13 cellular contexts compared by ENCODE assay signal in the genomic region with DNA sequence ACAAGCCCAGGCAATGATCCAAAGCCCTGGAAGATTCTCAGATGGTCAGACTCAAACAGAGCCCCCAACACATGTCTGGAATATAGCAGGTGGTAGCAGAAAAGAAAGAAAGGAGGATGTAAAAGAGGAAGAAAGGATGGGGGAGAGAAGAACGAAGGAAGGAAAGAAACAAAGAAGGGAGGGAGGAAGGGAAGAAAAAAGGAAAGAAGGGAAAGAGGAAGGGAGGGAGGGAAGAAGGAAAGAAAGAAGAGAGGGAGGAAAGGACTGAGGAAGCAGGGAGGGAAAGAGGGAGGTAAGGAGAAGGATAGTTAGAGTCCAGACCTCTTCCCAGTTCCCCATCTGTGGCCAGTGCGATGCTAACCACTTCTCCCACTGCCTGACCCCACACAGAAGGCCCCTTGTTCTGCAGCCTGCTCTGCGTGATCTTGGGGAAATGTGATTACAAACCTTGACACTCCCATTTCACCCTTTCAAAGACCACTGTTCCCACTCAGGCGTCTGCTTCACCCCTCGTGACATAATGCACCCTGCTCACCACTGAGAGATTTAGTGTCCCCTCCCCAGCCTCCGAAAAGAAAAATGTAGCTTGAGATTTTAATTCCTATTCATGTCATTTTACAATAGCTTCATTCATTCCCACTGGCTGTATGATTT.
"Had no signal": no experiment of that assay in that cellular context is flagged by ENCODE, and none has a peak within 500 bp of the region (broad histone marks: within the 10 kb centered on the region; RNA-seq: fewer than 3 reads in every experiment).

No MANE protein-coding gene starts in this region.

- H3K27ac ChIP-seq: breast epithelium, tibial nerve had no signal

- H3K36me3 ChIP-seq: breast epithelium, tibial nerve had no signal

- ATAC-seq: activated CD8-positive, alpha-beta memory T cell treated with anti-CD3 and anti-CD28 coated beads, Interleukin-2, amount 10 ng/mL, durations not matched to agents 7 days and 5 days; mucosa of descending colon; natural killer cell treated with Interleukin-12 subunit alpha and Interleukin-12 subunit beta and Interleukin-15 and Interleukin-18, amount 100 ng/mL, for 72 hours had no signal

- DNase-seq: activated CD8-positive, alpha-beta memory T cell treated with anti-CD3 and anti-CD28 coated beads, Interleukin-2, amount 10 ng/mL, durations not matched to agents 7 days and 5 days; activated effector memory CD4-positive, alpha-beta T cell treated with anti-CD3 and anti-CD28 coated beads, Interleukin-2, amount 50 U/mL, for 16 hours; activated T-cell treated with anti-CD3 and anti-CD28 coated beads, Interleukin-2, amount 50 U/mL, for 24 hours; endodermal cell; erythroblast; hypothalamus; mucosa of descending colon; stimulated activated CD4-positive, alpha-beta T cell treated with anti-CD3 and anti-CD28 coated beads, Interleukin-15, amount 100 ng/mL, for 24 hours; stimulated activated CD4-positive, alpha-beta T cell treated with anti-CD3 and anti-CD28 coated beads, Interleukin-4, amount 100 ng/mL, for 24 hours; T-helper 2 cell had no signal

- H3K27me3 ChIP-seq: breast epithelium, tibial nerve had no signal

- H3K9me3 ChIP-seq: breast epithelium, mucosa of descending colon, tibial nerve had no signal

- H3K4me3 ChIP-seq: breast epithelium, mucosa of descending colon, tibial nerve had no signal

- H3K4me1 ChIP-seq: breast epithelium, tibial nerve had no signal
